1 cellular context compared by ENCODE assay signal in genomic region chr1:2229032-2229920, GRCh38.
TF ChIP-seq lines count a peak whose summit lies in the region.

No MANE protein-coding gene starts in this region.

TF ChIP-seq in GM23338, 12 proteins besides CTCF, POLR2A, EP300 and RAD21 (continued from another document):
- TF ChIP-seq POLR2AphosphoS5 (IDR thresholded peaks at IDR 0.05; ENCODE audit: low read depth) (no peak; the same call in 1 of the 2 replicates), EZH2 (IDR thresholded peaks at IDR 0.05; ENCODE audit: low read depth, unreplicated experiment) (no peak), JUNB (IDR thresholded peaks at IDR 0.05; ENCODE audit: unreplicated experiment) (no peak), ETS1 (IDR thresholded peaks at IDR 0.05) (no peak), NANOG (IDR thresholded peaks at IDR 0.05; ENCODE audit: borderline replicate concordance) (no peak), EZH2phosphoT487 (IDR thresholded peaks at IDR 0.05; ENCODE audit: unreplicated experiment) (no peak), ZNF114 (CRISPR knock-in tag; IDR thresholded peaks at IDR 0.05) (no peak), REST (IDR thresholded peaks at IDR 0.05; ENCODE audit: unreplicated experiment) (no peak)
